ENCODE assay signal across 8 cellular contexts in genomic region chr5:97838214-97838613, GRCh38.
DNase-seq lines count a peak whose midpoint lies in the region; ATAC-seq and TF ChIP-seq lines count a peak whose summit lies in the region.

No MANE protein-coding gene starts in this region.

- H3K9me3 ChIP-seq in Caco-2, result no peaks in the 10 kb centered on the region

- in situ Hi-C loops in astrocyte of the cerebellum (cut with HindIII; ENCODE audit: low sequenced_read_pairs), result no loop called here

- no peaks in the 10 kb centered on the region for H3K36me3 Mint-ChIP-seq in Caco-2 (ENCODE audit: insufficient read depth, unreplicated experiment)

- no peak overlapping the region for H3K4me3 ChIP-seq in astrocyte of the cerebellum (ENCODE audit: low read depth, low read length)
- no peak overlapping the region for H3K4me3 ChIP-seq in Caco-2 (ENCODE audit: low read depth, low read length)

- BruUV-seq in Caco-2 (replicated peaks; lab: Mats Ljungman, UMichigan), result no TSS peak

- peak; percentile 32 for DNase-seq in COLO829 (ENCODE audit: low spot score)
- peak; percentile 8 for DNase-seq in GM20000 (ENCODE audit: low spot score)
- DNase-seq in astrocyte of the cerebellum (ENCODE audit: low read depth), result peak; percentile 97
- no peak for DNase-seq in sciatic nerve (ENCODE audit: low spot score)
- no peak for DNase-seq in activated CD4-positive, alpha-beta T cell treated with anti-CD3 and anti-CD28 coated beads, Interleukin-2, amount 50 U/mL, for 4 hours
- no peak for DNase-seq in NK-92 treated with Interleukin-12 subunit alpha and Interleukin-12 subunit beta, amount 100 ng/mL, for 24 hours (lab: John Stamatoyannopoulos, UW)
- DNase-seq in Caco-2, result no peak

- no peaks in the 10 kb centered on the region for H3K4me1 Mint-ChIP-seq in Caco-2 (ENCODE audit: low read depth, unreplicated experiment)

- H3K27me3 ChIP-seq in Caco-2 (replicated peaks; ENCODE audit: control insufficient read depth, insufficient read depth, low read length), result no peaks in the 10 kb centered on the region

- CTCF ChIA-PET in Caco-2 (lab: Charles Lee), result interaction anchor here (0.5 kb wide), 1 partner anchor 133 kb away, joined by 4 read pairs; no protein-coding TSS in a partner anchor

- no peaks in the 10 kb centered on the region for H3K4me1 ChIP-seq in Caco-2

- intact Hi-C loops in sciatic nerve (cut with DNase I), result no loop called here
- intact Hi-C loops in Caco-2 (cut with micrococcal nuclease; ENCODE audit: unreplicated experiment), result no loop called here

- POLR2A ChIA-PET in Caco-2 (lab: Charles Lee), result no interaction called here

- no peaks in the 10 kb centered on the region for H3K27me3 Mint-ChIP-seq in Caco-2 (ENCODE audit: insufficient read depth, unreplicated experiment)

- ATAC-seq in HG03457 (IDR thresholded peaks at IDR 0.05; ENCODE audit: unreplicated experiment), result peak; percentile 94
- ATAC-seq in sciatic nerve, result peak; percentile 79

- H3K9me3 Mint-ChIP-seq in Caco-2 (ENCODE audit: unreplicated experiment), result no peaks in the 10 kb centered on the region

- no peaks in the 10 kb centered on the region for H3K36me3 ChIP-seq in Caco-2 (ENCODE audit: control insufficient read depth, insufficient read depth, low read length)

- H3K27ac Mint-ChIP-seq in Caco-2 (ENCODE audit: unreplicated experiment), result no peak overlapping the region

- TF ChIP-seq CTCF in GM20000 (IDR thresholded peaks at IDR 0.05; ENCODE audit: extremely low read depth, missing control alignments), result no peak
- no peak for TF ChIP-seq CTCF in astrocyte of the cerebellum (IDR thresholded peaks at IDR 0.05; ENCODE audit: low read depth, low read length, missing control alignments)
- TF ChIP-seq CTCF in Caco-2 (IDR thresholded peaks at IDR 0.05; ENCODE audit: insufficient read depth in 1 of 2, low read depth in 1 of 2, low read length in 1 of 2, severe bottlenecking in 1 of 2, unreplicated experiment in 1 of 2), result no peak

- no peak overlapping the region for H3K4me3 Mint-ChIP-seq in Caco-2 (ENCODE audit: unreplicated experiment)

Comparison
In these comparisons a context has a peak if more than half of its experiments do, and no peak if none do; other contexts are left out.
1. DNase-seq: peak in COLO829 (single experiment), GM20000 (single experiment) and astrocyte of the cerebellum (single experiment); none in sciatic nerve (single experiment), activated CD4-positive, alpha-beta T cell treated with anti-CD3 and anti-CD28 coated beads, Interleukin-2, amount 50 U/mL, for 4 hours (0 of 2), NK-92 treated with Interleukin-12 subunit alpha and Interleukin-12 subunit beta, amount 100 ng/mL, for 24 hours (single experiment) and Caco-2 (0 of 2).